1 cellular context compared by ENCODE assay signal in genomic region chr3:140092883-140093536, GRCh38.
TF ChIP-seq lines count a peak whose summit lies in the region.

No MANE protein-coding gene starts in this region.

TF ChIP-seq in K562, 482 proteins besides CTCF, POLR2A, EP300 and RAD21 (continued from another document):
- no peak for TF ChIP-seq E2F1 (CRISPR knock-in tag; IDR thresholded peaks at IDR 0.05)
TF ChIP-seq in K562: peak in this region for 0.
